ENCODE assay signal across 2 cellular contexts in the genomic region with DNA sequence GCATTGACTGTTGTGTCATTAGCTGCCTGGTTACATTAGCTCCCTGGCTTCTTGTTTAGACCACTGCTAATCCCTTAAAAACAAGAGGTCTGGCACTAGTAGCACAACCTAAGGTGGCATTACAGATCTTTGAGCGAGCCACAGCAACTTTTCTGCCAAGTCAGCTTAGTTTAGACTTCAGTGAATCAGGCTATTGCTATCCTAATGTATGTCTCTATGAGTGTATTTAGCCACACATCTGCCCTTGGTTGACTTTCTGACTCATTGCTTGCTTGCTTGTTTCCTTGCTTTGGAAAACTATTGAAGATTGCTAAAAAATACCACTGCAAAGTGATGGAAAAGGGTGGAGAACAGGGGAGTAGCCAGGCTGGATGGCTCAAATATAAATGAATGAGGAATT.
A peak's percentile ranks its signal among the peaks of the same experiment; 100 is the strongest.
TF ChIP-seq lines count a peak whose summit lies in the region.

No MANE protein-coding gene starts in this region.

TF ChIP-seq in HepG2, 621 proteins besides CTCF, POLR2A, EP300 and RAD21:
- TF ChIP-seq MAFF (IDR thresholded peaks at IDR 0.05; ENCODE audit: low read depth, low read length) (peak; percentile 98), MAFK (conservative IDR thresholded peaks at IDR 0.05 in 1 of 2, IDR thresholded peaks at IDR 0.05 in 1 of 2; ENCODE audit: low read length in 2 of 2) (peak; percentile 97 to 98), NFIC (IDR thresholded peaks at IDR 0.05; ENCODE audit: low read length) (no peak), ZNF121 (CRISPR knock-in tag; IDR thresholded peaks at IDR 0.05) (no peak), CBX5 (CRISPR knock-in tag; IDR thresholded peaks at IDR 0.05; ENCODE audit: borderline replicate concordance) (no peak), SAP130 (CRISPR knock-in tag; IDR thresholded peaks at IDR 0.05; ENCODE audit: low read depth) (peak; percentile 29; the same call in 1 of the 2 replicates), ZNF101 (CRISPR knock-in tag; IDR thresholded peaks at IDR 0.05; ENCODE audit: borderline replicate concordance, low read depth) (no peak), FOSL2 (CRISPR knock-in tag; IDR thresholded peaks at IDR 0.05) (peak; percentile 66), JUN (CRISPR knock-in tag; IDR thresholded peaks at IDR 0.05) (peak; percentile 53; the same call in 1 of the 2 replicates)
- TF ChIP-seq, protein P1, sequence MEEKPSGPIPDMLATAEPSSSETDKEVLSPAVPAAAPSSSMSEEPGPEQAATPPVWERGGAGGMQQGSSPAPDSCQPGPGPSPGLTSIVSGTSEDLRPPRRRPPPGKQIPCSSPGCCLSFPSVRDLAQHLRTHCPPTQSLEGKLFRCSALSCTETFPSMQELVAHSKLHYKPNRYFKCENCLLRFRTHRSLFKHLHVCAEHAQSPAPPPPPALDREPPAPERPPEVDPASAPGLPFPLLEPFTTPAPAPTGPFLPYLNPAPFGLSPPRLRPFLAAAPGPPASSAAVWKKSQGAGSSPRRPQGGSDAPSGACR (CRISPR knock-in tag; IDR thresholded peaks at IDR 0.05), result no peak
- TF ChIP-seq, protein P2, sequence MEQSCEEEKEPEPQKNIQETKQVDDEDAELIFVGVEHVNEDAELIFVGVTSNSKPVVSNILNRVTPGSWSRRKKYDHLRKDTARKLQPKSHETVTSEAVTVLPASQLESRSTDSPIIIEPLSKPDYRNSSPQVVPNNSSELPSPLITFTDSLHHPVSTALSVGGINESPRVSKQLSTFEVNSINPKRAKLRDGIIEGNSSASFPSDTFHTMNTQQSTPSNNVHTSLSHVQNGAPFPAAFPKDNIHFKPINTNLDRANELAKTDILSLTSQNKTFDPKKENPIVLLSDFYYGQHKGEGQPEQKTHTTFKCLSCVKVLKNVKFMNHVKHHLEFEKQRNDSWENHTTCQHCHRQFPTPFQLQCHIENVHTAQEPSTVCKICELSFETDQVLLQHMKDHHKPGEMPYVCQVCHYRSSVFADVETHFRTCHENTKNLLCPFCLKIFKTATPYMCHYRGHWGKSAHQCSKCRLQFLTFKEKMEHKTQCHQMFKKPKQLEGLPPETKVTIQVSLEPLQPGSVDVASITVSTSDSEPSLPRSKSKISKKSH (CRISPR knock-in tag; IDR thresholded peaks at IDR 0.05; ENCODE audit: borderline replicate concordance), result no peak

TF ChIP-seq in SK-N-SH treated with all-trans-retinoic acid at 6 μM for 48 hours, 23 proteins besides CTCF, POLR2A, EP300 and RAD21:
- TF ChIP-seq TOX (CRISPR knock-in tag; IDR thresholded peaks at IDR 0.05; ENCODE audit: borderline replicate concordance), result no peak
- no peak for TF ChIP-seq PPARA (CRISPR knock-in tag; IDR thresholded peaks at IDR 0.05; ENCODE audit: borderline replicate concordance)
- TF ChIP-seq ZFP3 (CRISPR knock-in tag; IDR thresholded peaks at IDR 0.05), result no peak
- TF ChIP-seq OSR1 (CRISPR knock-in tag; IDR thresholded peaks at IDR 0.05), result no peak
- no peak for TF ChIP-seq ZNF565 (CRISPR knock-in tag; conservative IDR thresholded peaks at IDR 0.05; ENCODE audit: low read depth)
- TF ChIP-seq ISL1 (CRISPR knock-in tag; IDR thresholded peaks at IDR 0.05), result no peak
- TF ChIP-seq ESRRG (CRISPR knock-in tag; IDR thresholded peaks at IDR 0.05), result no peak
- no peak for TF ChIP-seq CSDC2 (CRISPR knock-in tag; IDR thresholded peaks at IDR 0.05)
- TF ChIP-seq RARB (CRISPR knock-in tag; IDR thresholded peaks at IDR 0.05), result no peak
- TF ChIP-seq, protein P3, sequence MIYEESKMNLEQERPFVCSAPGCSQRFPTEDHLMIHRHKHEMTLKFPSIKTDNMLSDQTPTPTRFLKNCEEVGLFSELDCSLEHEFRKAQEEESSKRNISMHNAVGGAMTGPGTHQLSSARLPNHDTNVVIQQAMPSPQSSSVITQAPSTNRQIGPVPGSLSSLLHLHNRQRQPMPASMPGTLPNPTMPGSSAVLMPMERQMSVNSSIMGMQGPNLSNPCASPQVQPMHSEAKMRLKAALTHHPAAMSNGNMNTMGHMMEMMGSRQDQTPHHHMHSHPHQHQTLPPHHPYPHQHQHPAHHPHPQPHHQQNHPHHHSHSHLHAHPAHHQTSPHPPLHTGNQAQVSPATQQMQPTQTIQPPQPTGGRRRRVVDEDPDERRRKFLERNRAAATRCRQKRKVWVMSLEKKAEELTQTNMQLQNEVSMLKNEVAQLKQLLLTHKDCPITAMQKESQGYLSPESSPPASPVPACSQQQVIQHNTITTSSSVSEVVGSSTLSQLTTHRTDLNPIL (CRISPR knock-in tag; IDR thresholded peaks at IDR 0.05; ENCODE audit: low read depth), result no peak
- TF ChIP-seq SNAI2 (CRISPR knock-in tag; IDR thresholded peaks at IDR 0.05), result no peak
- no peak for TF ChIP-seq ARNTL (CRISPR knock-in tag; IDR thresholded peaks at IDR 0.05; ENCODE audit: borderline replicate concordance, low read depth)
- TF ChIP-seq ZC3H10 (CRISPR knock-in tag; IDR thresholded peaks at IDR 0.05), result no peak
- TF ChIP-seq POU6F1 (CRISPR knock-in tag; IDR thresholded peaks at IDR 0.05; ENCODE audit: borderline replicate concordance, low read depth), result no peak
- TF ChIP-seq, protein P4, sequence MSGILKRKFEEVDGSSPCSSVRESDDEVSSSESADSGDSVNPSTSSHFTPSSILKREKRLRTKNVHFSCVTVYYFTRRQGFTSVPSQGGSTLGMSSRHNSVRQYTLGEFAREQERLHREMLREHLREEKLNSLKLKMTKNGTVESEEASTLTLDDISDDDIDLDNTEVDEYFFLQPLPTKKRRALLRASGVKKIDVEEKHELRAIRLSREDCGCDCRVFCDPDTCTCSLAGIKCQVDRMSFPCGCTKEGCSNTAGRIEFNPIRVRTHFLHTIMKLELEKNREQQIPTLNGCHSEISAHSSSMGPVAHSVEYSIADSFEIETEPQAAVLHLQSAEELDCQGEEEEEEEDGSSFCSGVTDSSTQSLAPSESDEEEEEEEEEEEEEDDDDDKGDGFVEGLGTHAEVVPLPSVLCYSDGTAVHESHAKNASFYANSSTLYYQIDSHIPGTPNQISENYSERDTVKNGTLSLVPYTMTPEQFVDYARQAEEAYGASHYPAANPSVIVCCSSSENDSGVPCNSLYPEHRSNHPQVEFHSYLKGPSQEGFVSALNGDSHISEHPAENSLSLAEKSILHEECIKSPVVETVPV (CRISPR knock-in tag; IDR thresholded peaks at IDR 0.05), result no peak
- TF ChIP-seq, protein P5, sequence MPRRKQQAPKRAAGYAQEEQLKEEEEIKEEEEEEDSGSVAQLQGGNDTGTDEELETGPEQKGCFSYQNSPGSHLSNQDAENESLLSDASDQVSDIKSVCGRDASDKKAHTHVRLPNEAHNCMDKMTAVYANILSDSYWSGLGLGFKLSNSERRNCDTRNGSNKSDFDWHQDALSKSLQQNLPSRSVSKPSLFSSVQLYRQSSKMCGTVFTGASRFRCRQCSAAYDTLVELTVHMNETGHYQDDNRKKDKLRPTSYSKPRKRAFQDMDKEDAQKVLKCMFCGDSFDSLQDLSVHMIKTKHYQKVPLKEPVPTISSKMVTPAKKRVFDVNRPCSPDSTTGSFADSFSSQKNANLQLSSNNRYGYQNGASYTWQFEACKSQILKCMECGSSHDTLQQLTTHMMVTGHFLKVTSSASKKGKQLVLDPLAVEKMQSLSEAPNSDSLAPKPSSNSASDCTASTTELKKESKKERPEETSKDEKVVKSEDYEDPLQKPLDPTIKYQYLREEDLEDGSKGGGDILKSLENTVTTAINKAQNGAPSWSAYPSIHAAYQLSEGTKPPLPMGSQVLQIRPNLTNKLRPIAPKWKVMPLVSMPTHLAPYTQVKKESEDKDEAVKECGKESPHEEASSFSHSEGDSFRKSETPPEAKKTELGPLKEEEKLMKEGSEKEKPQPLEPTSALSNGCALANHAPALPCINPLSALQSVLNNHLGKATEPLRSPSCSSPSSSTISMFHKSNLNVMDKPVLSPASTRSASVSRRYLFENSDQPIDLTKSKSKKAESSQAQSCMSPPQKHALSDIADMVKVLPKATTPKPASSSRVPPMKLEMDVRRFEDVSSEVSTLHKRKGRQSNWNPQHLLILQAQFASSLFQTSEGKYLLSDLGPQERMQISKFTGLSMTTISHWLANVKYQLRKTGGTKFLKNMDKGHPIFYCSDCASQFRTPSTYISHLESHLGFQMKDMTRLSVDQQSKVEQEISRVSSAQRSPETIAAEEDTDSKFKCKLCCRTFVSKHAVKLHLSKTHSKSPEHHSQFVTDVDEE (CRISPR knock-in tag; IDR thresholded peaks at IDR 0.05), result no peak
TF ChIP-seq in SK-N-SH treated with all-trans-retinoic acid at 6 μM for 48 hours: peak in this region for 0.
